In genomic region chr9:92573612-92574011, GRCh38 we compare ENCODE assay signal across 4 cellular contexts. TPM values are rescaled to one million over a fixed set of nuclear protein-coding genes. Genes with fewer than 3 reads are reported as not detected.
"Had no signal": no experiment of that assay in that cellular context is flagged by ENCODE, and none has a peak within 500 bp of the region (broad histone marks: within the 10 kb centered on the region; RNA-seq: fewer than 3 reads in every experiment).

No MANE protein-coding gene starts in this region.

RNA-seq across cellular contexts. Expression of gene ECM2, which starts 37.8 kb away (rescaled TPM):
- total RNA-seq: kidney epithelial cell; lung microvascular endothelial cell; mesothelial cell of epicardium; naive thymus-derived CD4-positive, alpha-beta T cell had no signal
- polyA plus RNA-seq: naive thymus-derived CD4-positive, alpha-beta T cell had no signal
